ENCODE assay signal across 8 cellular contexts in genomic region chr12:96578526-96579125, GRCh38.
A peak's percentile ranks its signal among the peaks of the same experiment; 100 is the strongest.
DNase-seq lines count a peak whose midpoint lies in the region; ATAC-seq and TF ChIP-seq lines count a peak whose summit lies in the region.

No MANE protein-coding gene starts in this region.

- H3K9me3 ChIP-seq in Loucy (ENCODE audit: insufficient read depth, low read depth, low read length): no peaks in the 10 kb centered on the region
- H3K9me3 ChIP-seq in PC-9 (ENCODE audit: insufficient read depth, low read depth): no peaks in the 10 kb centered on the region
- H3K9me3 ChIP-seq in endodermal cell (ENCODE audit: control insufficient read depth, low read length): no peaks in the 10 kb centered on the region

- no peaks in the 10 kb centered on the region for H3K79me2 ChIP-seq in ACC112 (ENCODE audit: control insufficient read depth, insufficient read depth, low read length, unreplicated experiment)
- H3K79me2 ChIP-seq in Loucy (ENCODE audit: insufficient read depth, low read length): no peaks in the 10 kb centered on the region
- H3K79me2 ChIP-seq in PC-9 (ENCODE audit: low read depth): no peaks in the 10 kb centered on the region

- H3K27ac ChIP-seq in ACC112 (ENCODE audit: low read depth, low read length): no peak overlapping the region
- no peak overlapping the region for H3K27ac ChIP-seq in PC-9
- H3K27ac ChIP-seq in endodermal cell (ENCODE audit: low read depth, low read length): no peak overlapping the region

- no peaks in the 10 kb centered on the region for H3K36me3 Mint-ChIP-seq in HFFc6 (ENCODE audit: low read depth)
- H3K36me3 Mint-ChIP-seq in endodermal cell (ENCODE audit: low read depth): no peaks in the 10 kb centered on the region
- H3K36me3 Mint-ChIP-seq in naive thymus-derived CD8-positive, alpha-beta T cell: no peaks in the 10 kb centered on the region

- peak; percentile 57 for TF ChIP-seq CTCF in GM12873 (IDR thresholded peaks at IDR 0.05; ENCODE audit: insufficient read depth, low read depth, low read length, missing control alignments)
- peak; percentile 85 for TF ChIP-seq CTCF in HFFc6 (IDR thresholded peaks at IDR 0.05)
- peak; percentile 80 for TF ChIP-seq CTCF in Loucy (conservative IDR thresholded peaks at IDR 0.05; ENCODE audit: low read length)
- TF ChIP-seq CTCF in PC-9 (conservative IDR thresholded peaks at IDR 0.05): peak; percentile 73
- TF ChIP-seq CTCF in endodermal cell (conservative IDR thresholded peaks at IDR 0.05): peak; percentile 88

- peaks cover 5% of the 10 kb centered on the region; the same call in 1 of the 2 replicates for H3K4me1 Mint-ChIP-seq in HFFc6 (ENCODE audit: low read depth)
- H3K4me1 Mint-ChIP-seq in endodermal cell: peaks cover 13% of the 10 kb centered on the region
- no peaks in the 10 kb centered on the region for H3K4me1 Mint-ChIP-seq in naive thymus-derived CD8-positive, alpha-beta T cell

- CTCF ChIA-PET in PC-9 (lab: Charles Lee): interaction anchor here (0.7 kb wide), 2 partner anchors 375 to 406 kb away, joined by 3 read pairs; no protein-coding TSS in a partner anchor

- H3K27ac Mint-ChIP-seq in HFFc6 (peak overlapping the region; percentile 19; the same call in 1 of the 2 replicates), endodermal cell (peak overlapping the region; percentile 64)
- H3K27ac Mint-ChIP-seq in naive thymus-derived CD8-positive, alpha-beta T cell: peak overlapping the region in 2 of 10 donors; percentile 60 to 68

- DNase-seq in HFFc6 (peak; percentile 60), PC-9 (no peak), endodermal cell (no peak), T1000 (lab: John Stamatoyannopoulos, UW) (no peak)
- peak in 5 of 10 donors; percentile 14 to 66 (median 57) for DNase-seq in naive thymus-derived CD8-positive, alpha-beta T cell

- H3K4me3 Mint-ChIP-seq in HFFc6 (no peak overlapping the region), endodermal cell (no peak overlapping the region)
- H3K4me3 Mint-ChIP-seq in naive thymus-derived CD8-positive, alpha-beta T cell: no peak overlapping the region

- H2AFZ ChIP-seq in ACC112 (ENCODE audit: low read length, unreplicated experiment) (peak overlapping the region; percentile 77), Loucy (ENCODE audit: low read length) (peak overlapping the region; percentile 97), PC-9 (peak overlapping the region; percentile 69; the same call in 1 of the 2 replicates)

- H3K27me3 ChIP-seq in ACC112 (ENCODE audit: insufficient read depth, low read length) (no peaks in the 10 kb centered on the region), Loucy (ENCODE audit: insufficient read depth, low read length, poor library complexity, severe bottlenecking) (no peaks in the 10 kb centered on the region), PC-9 (ENCODE audit: insufficient read depth, low read depth) (no peaks in the 10 kb centered on the region), endodermal cell (ENCODE audit: control insufficient read depth, insufficient read depth, low read length, poor library complexity, severe bottlenecking) (no peaks in the 10 kb centered on the region)

- H3K9ac ChIP-seq in Loucy (ENCODE audit: low read depth, low read length, poor library complexity, severe bottlenecking): peak overlapping the region; percentile 18
- no peak overlapping the region for H3K9ac ChIP-seq in endodermal cell (ENCODE audit: extremely low read depth, low read length, poor library complexity, severe bottlenecking)

- 13% methylated on average over 2 of the region's 3 CpGs; no CpG with 5 or more reads in 1 of the 2 experiments for WGBS in endodermal cell (ENCODE audit: insufficient coverage in 1 of 2, insufficient read length in 1 of 2), 2 experiments

- H3K4me1 ChIP-seq in ACC112 (ENCODE audit: control insufficient read depth, insufficient read depth, low read length, unreplicated experiment) (no peaks in the 10 kb centered on the region), Loucy (ENCODE audit: insufficient read depth, low read length, poor library complexity, severe bottlenecking) (peaks cover 5% of the 10 kb centered on the region), PC-9 (replicated peaks; ENCODE audit: insufficient read depth) (no peaks in the 10 kb centered on the region), endodermal cell (ENCODE audit: control insufficient read depth, insufficient read depth, low read length) (no peaks in the 10 kb centered on the region)

- ATAC-seq in naive thymus-derived CD8-positive, alpha-beta T cell: peak; percentile 68 to 89

- H3K36me3 ChIP-seq in ACC112 (ENCODE audit: insufficient read depth, low read length) (no peaks in the 10 kb centered on the region), Loucy (ENCODE audit: insufficient read depth, low read length) (no peaks in the 10 kb centered on the region), PC-9 (ENCODE audit: low read depth) (no peaks in the 10 kb centered on the region), endodermal cell (ENCODE audit: control insufficient read depth, insufficient read depth, low read length) (no peaks in the 10 kb centered on the region)

- no peaks in the 10 kb centered on the region for H4K20me1 ChIP-seq in Loucy (ENCODE audit: insufficient read depth, low read length, poor library complexity, severe bottlenecking)
- H4K20me1 ChIP-seq in PC-9 (ENCODE audit: insufficient read depth): no peaks in the 10 kb centered on the region; the same call in 1 of the 2 replicates

- no TSS peak for BruUV-seq in PC-9 (replicated peaks; lab: Mats Ljungman, UMichigan)

- POLR2A ChIA-PET in PC-9 (lab: Charles Lee; ENCODE audit: unreplicated experiment): no interaction called here
- POLR2A ChIA-PET in naive thymus-derived CD8-positive, alpha-beta T cell (lab: Charles Lee): no interaction called here

- peaks cover 6% of the 10 kb centered on the region; the same call in 1 of the 2 replicates for H3F3A ChIP-seq in Loucy (ENCODE audit: low read depth)
- H3F3A ChIP-seq in PC-9 (ENCODE audit: insufficient read depth, low read depth): no peaks in the 10 kb centered on the region

- H3K9me3 Mint-ChIP-seq in HFFc6 (no peaks in the 10 kb centered on the region), endodermal cell (no peaks in the 10 kb centered on the region)
- no peaks in the 10 kb centered on the region for H3K9me3 Mint-ChIP-seq in naive thymus-derived CD8-positive, alpha-beta T cell

- intact Hi-C loops in PC-9 (cut with micrococcal nuclease; ENCODE audit: unreplicated experiment): loop anchor here (1.0 to 5.0 kb wide), 4 partner anchors 407 to 1819 kb away; no protein-coding TSS in a partner anchor

- H3K4me3 ChIP-seq in ACC112 (ENCODE audit: low read depth, low read length) (no peak overlapping the region), Loucy (ENCODE audit: low read length, poor library complexity, severe bottlenecking) (peak overlapping the region; percentile 26), PC-9 (no peak overlapping the region), endodermal cell (ENCODE audit: low read length) (no peak overlapping the region)

- H3K4me2 ChIP-seq in Loucy (ENCODE audit: low read depth, low read length, poor library complexity, severe bottlenecking) (peak overlapping the region; percentile 37), PC-9 (0 out of 2 replicates have a peak overlapping the region, but pooled peaks have one; percentile 1)

- H3K9me2 ChIP-seq in Loucy (replicated peaks; ENCODE audit: low read depth, low read length) (no peaks in the 10 kb centered on the region), PC-9 (ENCODE audit: insufficient read depth) (no peaks in the 10 kb centered on the region)

- H3K27me3 Mint-ChIP-seq in HFFc6 (ENCODE audit: insufficient read depth): no peaks in the 10 kb centered on the region
- H3K27me3 Mint-ChIP-seq in endodermal cell (ENCODE audit: insufficient read depth): no peaks in the 10 kb centered on the region
- H3K27me3 Mint-ChIP-seq in naive thymus-derived CD8-positive, alpha-beta T cell: peaks cover 3 to 9% (median 5%) of the 10 kb centered on the region in 5 donors
